11 cellular contexts compared by ENCODE assay signal in the genomic region with DNA sequence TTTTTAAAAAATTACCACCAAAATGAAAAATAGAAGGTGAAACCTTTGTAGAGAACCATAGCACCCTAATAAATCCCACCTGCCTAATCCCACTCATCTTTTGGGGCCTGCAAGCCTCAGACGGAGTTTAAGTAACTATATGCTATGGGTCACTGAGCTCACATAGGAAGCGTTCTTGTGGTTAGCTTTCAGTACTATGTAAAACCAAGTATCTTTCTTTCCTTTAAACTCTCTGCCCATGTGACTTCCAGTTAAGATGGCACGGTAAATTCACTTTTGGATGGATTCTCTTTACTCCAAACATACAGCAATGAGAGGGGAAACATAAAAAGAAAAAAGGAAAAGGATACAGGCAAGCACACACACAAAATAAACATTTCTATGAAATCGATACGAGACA. TPM values are rescaled to one million over a fixed set of nuclear protein-coding genes. Genes with fewer than 3 reads are reported as not detected.
A peak's percentile ranks its signal among the peaks of the same experiment; 100 is the strongest.
DNase-seq lines count a peak whose midpoint lies in the region; ATAC-seq and TF ChIP-seq lines count a peak whose summit lies in the region.
"Had no signal": no experiment of that assay in that cellular context is flagged by ENCODE, and none has a peak within 500 bp of the region (broad histone marks: within the 10 kb centered on the region; RNA-seq: fewer than 3 reads in every experiment).

No MANE protein-coding gene starts in this region.

- no peaks in the 10 kb centered on the region for H3K9me3 Mint-ChIP-seq in activated CD8-positive, alpha-beta memory T cell treated with anti-CD3 and anti-CD28 coated beads, Interleukin-2, amount 10 ng/mL, durations not matched to agents 7 days and 5 days (ENCODE audit: low read depth)
- H3K9me3 Mint-ChIP-seq in progenitor cell of endocrine pancreas (ENCODE audit: low read depth) = peaks cover 3% of the 10 kb centered on the region

- peak overlapping the region; percentile 29 for H3K4me3 Mint-ChIP-seq in activated CD8-positive, alpha-beta memory T cell treated with anti-CD3 and anti-CD28 coated beads, Interleukin-2, amount 10 ng/mL, durations not matched to agents 7 days and 5 days
- H3K4me3 Mint-ChIP-seq in progenitor cell of endocrine pancreas (ENCODE audit: low read depth) = no peak overlapping the region

- peaks cover 2% of the 10 kb centered on the region for H3K36me3 Mint-ChIP-seq in activated CD8-positive, alpha-beta memory T cell treated with anti-CD3 and anti-CD28 coated beads, Interleukin-2, amount 10 ng/mL, durations not matched to agents 7 days and 5 days
- H3K36me3 Mint-ChIP-seq in progenitor cell of endocrine pancreas (ENCODE audit: insufficient read depth) = peaks cover 3% of the 10 kb centered on the region

- H3K27ac Mint-ChIP-seq in activated CD8-positive, alpha-beta memory T cell treated with anti-CD3 and anti-CD28 coated beads, Interleukin-2, amount 10 ng/mL, durations not matched to agents 7 days and 5 days = peak overlapping the region; percentile 81
- peak overlapping the region; percentile 67 for H3K27ac Mint-ChIP-seq in progenitor cell of endocrine pancreas

- ATAC-seq in activated CD8-positive, alpha-beta memory T cell treated with anti-CD3 and anti-CD28 coated beads, Interleukin-2, amount 10 ng/mL, durations not matched to agents 7 days and 5 days = peak; percentile 73
- ATAC-seq in GM21576 (IDR thresholded peaks at IDR 0.05; ENCODE audit: unreplicated experiment) = peak; percentile 71
- peak; percentile 69 for ATAC-seq in HG03460 (IDR thresholded peaks at IDR 0.05; ENCODE audit: unreplicated experiment)
- ATAC-seq in HG03439 (IDR thresholded peaks at IDR 0.05; ENCODE audit: unreplicated experiment) = no peak

- TF ChIP-seq CTCF in progenitor cell of endocrine pancreas (IDR thresholded peaks at IDR 0.05; ENCODE audit: unreplicated experiment) = no peak

- no peaks in the 10 kb centered on the region for H3K27me3 Mint-ChIP-seq in activated CD8-positive, alpha-beta memory T cell treated with anti-CD3 and anti-CD28 coated beads, Interleukin-2, amount 10 ng/mL, durations not matched to agents 7 days and 5 days
- H3K27me3 Mint-ChIP-seq in progenitor cell of endocrine pancreas = no peaks in the 10 kb centered on the region

- H3K4me1 Mint-ChIP-seq in activated CD8-positive, alpha-beta memory T cell treated with anti-CD3 and anti-CD28 coated beads, Interleukin-2, amount 10 ng/mL, durations not matched to agents 7 days and 5 days = peaks cover 40% of the 10 kb centered on the region
- peaks cover 57% of the 10 kb centered on the region for H3K4me1 Mint-ChIP-seq in progenitor cell of endocrine pancreas (ENCODE audit: low read depth)

- CTCF ChIA-PET in activated CD8-positive, alpha-beta memory T cell treated with anti-CD3 and anti-CD28 coated beads, Interleukin-2, amount 10 ng/mL, durations not matched to agents 7 days and 5 days (lab: Charles Lee) = interaction anchor here (1.2 to 1.8 kb wide), 2 partner anchors 9 to 250 kb away, joined by 3 to 4 read pairs; a partner anchor contains a TSS

- DNase-seq in activated CD8-positive, alpha-beta memory T cell treated with anti-CD3 and anti-CD28 coated beads, Interleukin-2, amount 10 ng/mL, durations not matched to agents 7 days and 5 days = no peak
- no peak for DNase-seq in activated CD8-positive, alpha-beta memory T cell treated with anti-CD3 and anti-CD28 coated beads, Interleukin-2, amount 50 U/mL, for 48 hours
- no peak for DNase-seq in progenitor cell of endocrine pancreas (ENCODE audit: low spot score, unreplicated experiment)
- no peak for DNase-seq in inferior parietal cortex (ENCODE audit: extremely low spot score)
- no peak for DNase-seq in UCSD-AML1 (lab: John Stamatoyannopoulos, UW; ENCODE audit: unreplicated experiment)
- DNase-seq: activated gamma-delta T cell, hippocampal formation, MG63 had no signal

RNA-seq across cellular contexts. Expression of a gene that starts 50.9 kb away (rescaled TPM):
- 10 to 100 TPM; 18.4 to 18.8 TPM for total RNA-seq in activated CD8-positive, alpha-beta memory T cell treated with anti-CD3 and anti-CD28 coated beads, Interleukin-2, amount 10 ng/mL, durations not matched to agents 7 days and 5 days
- 28.5 and 28.9 TPM in 2 replicates for total RNA-seq in progenitor cell of endocrine pancreas
